In the genomic region with DNA sequence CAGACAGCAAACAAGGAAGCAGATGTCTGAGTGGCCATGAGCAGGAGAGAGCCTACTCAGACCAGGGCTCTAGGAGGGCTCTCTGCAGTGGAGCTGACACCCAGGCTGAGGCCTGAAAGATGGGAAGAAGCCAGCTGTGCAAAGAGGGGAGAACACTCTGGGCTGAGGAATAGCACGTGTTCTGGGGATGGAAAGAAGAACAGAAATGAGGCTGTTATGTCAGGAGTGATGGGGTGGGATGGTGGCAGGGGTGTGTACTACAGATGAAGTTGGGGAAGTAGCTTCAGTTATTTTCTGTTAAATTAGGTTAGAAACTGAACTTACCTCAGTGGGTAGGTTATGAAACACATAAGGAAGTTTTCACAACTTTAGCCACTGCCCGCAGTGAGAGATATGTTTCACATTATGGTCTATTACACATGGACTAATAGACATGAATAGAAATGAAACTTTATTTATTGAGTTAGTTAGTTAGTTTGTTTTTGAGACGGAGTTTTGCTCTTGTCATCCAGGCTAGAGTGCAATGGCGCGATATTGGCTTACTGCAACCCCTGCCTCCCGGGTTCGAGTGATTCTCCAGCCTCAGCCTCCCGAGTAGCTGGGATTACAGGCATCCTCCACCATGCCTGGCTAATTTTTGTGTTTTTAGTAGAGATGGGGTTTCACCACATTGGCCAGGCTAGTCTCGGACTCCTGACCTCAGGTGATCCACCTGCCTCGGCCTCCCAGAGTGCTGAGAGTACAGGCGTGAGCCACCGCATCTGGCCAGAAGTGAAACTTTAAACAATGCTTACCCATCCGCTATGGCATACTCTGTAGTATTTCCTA, we compare ENCODE assay signal across 12 cellular contexts. TPM values are rescaled to one million over a fixed set of nuclear protein-coding genes. Genes with fewer than 3 reads are reported as not detected.
A peak's percentile ranks its signal among the peaks of the same experiment; 100 is the strongest.
DNase-seq lines count a peak whose midpoint lies in the region; ATAC-seq and TF ChIP-seq lines count a peak whose summit lies in the region.
"Had no signal": no experiment of that assay in that cellular context is flagged by ENCODE, and none has a peak within 500 bp of the region (broad histone marks: within the 10 kb centered on the region; RNA-seq: fewer than 3 reads in every experiment).

No MANE protein-coding gene starts in this region.

- no peaks in the 10 kb centered on the region for H3K9me3 ChIP-seq in psoas muscle
- H3K9me3 ChIP-seq: heart left ventricle, pancreas had no signal

- H3K27ac Mint-ChIP-seq in CD14-positive monocyte, result peak overlapping the region; percentile 90 to 95 (median 92)

- no peak overlapping the region for H3K4me3 ChIP-seq in psoas muscle
- H3K4me3 ChIP-seq: heart left ventricle, pancreas had no signal

- intact Hi-C loops in CD14-positive monocyte (cut with micrococcal nuclease), result loop anchor here (2.0 to 5.0 kb wide), 4 partner anchors 46 to 169 kb away; partner anchors contain the start of gene ST3GAL4 (in 1 of the 2)
- intact Hi-C loops in psoas muscle (cut with DNase I), result loop anchor here (2.0 to 10.0 kb wide), 3 partner anchors 53 to 169 kb away; no protein-coding TSS in a partner anchor

- H3K9me3 Mint-ChIP-seq in CD14-positive monocyte, result no peaks in the 10 kb centered on the region

- peaks cover 55% of the 10 kb centered on the region for H3K4me1 Mint-ChIP-seq in CD14-positive monocyte

- H3K27ac ChIP-seq in psoas muscle, result no peak overlapping the region
- H3K27ac ChIP-seq: pancreas had no signal

- peak overlapping the region; percentile 69 to 73 for H3K4me3 Mint-ChIP-seq in CD14-positive monocyte

- no peaks in the 10 kb centered on the region for H3K27me3 Mint-ChIP-seq in CD14-positive monocyte (ENCODE audit: low read depth in 3 of 3)
- H3K27me3 Mint-ChIP-seq: CD4-positive, CD25-positive, alpha-beta regulatory T cell had no signal

- H3K36me3 ChIP-seq in psoas muscle (ENCODE audit: insufficient read depth in 1 of 2, low read depth in 1 of 2), result peaks cover 2 to 41% of the 10 kb centered on the region in 2 donors
- H3K36me3 ChIP-seq: pancreas had no signal

- TF ChIP-seq CTCF in CD14-positive monocyte (IDR thresholded peaks at IDR 0.05), result peak; percentile 13
- no peak for TF ChIP-seq CTCF in psoas muscle (IDR thresholded peaks at IDR 0.05)

- DNase-seq in CD14-positive monocyte (ENCODE audit: low spot score) (peak; percentile 60), SKM-1 treated with dmso at 0.1 percent for 144 hours (lab: John Stamatoyannopoulos, UW; ENCODE audit: unreplicated experiment) (peak; percentile 97), NCI-H2029 treated with DMSO at 0.1 percent for 48 hours (lab: John Stamatoyannopoulos, UW) (no peak), psoas muscle (no peak), NCI-H345 (lab: John Stamatoyannopoulos, UW) (no peak)
- no peak for DNase-seq in stimulated activated CD4-positive, alpha-beta T cell treated with anti-CD3 and anti-CD28 coated beads, Interleukin-4, amount 100 ng/mL, for 24 hours
- DNase-seq: CD4-positive, CD25-positive, alpha-beta regulatory T cell; stimulated activated naive CD4-positive, alpha-beta T cell treated with Interleukin-2 at 50 U/mL for 16 hours had no signal

- peaks cover 23% of the 10 kb centered on the region for H3K4me1 ChIP-seq in psoas muscle

- 91 to 95% (median 94%) methylated on average over 13 of the region's 13 CpGs for WGBS in psoas muscle, 3 donors

- H3K27me3 ChIP-seq in psoas muscle (ENCODE audit: insufficient read depth in 3 of 3, low read length in 2 of 3), result no peaks in the 10 kb centered on the region
- H3K27me3 ChIP-seq: heart left ventricle, pancreas had no signal

- ATAC-seq in GM19455 (IDR thresholded peaks at IDR 0.05; ENCODE audit: unreplicated experiment) (peak; percentile 64), HG03108 (IDR thresholded peaks at IDR 0.05; ENCODE audit: unreplicated experiment) (peak; percentile 67), psoas muscle (no peak)

- peaks cover 25 to 42% of the 10 kb centered on the region in 2 donors for H3K36me3 Mint-ChIP-seq in CD14-positive monocyte

RNA-seq across cellular contexts. Expression of gene DCPS, which starts 7.8 kb away (rescaled TPM):
- polyA plus RNA-seq in CD14-positive monocyte (10 to 100 TPM; 30.4 to 30.7 TPM), psoas muscle (10 to 100 TPM; 12.1 to 20.5 (median 15.5) TPM)
- 10 to 100 TPM; 11.8 to 16.7 (median 14.2) TPM for total RNA-seq in psoas muscle

RNA-seq across cellular contexts. Expression of gene TIRAP, which starts 28.8 kb away (rescaled TPM):
- polyA plus RNA-seq in CD14-positive monocyte (10 to 100 TPM in 1 of 2 donors, 1 to 10 TPM in 1; 7.0 to 13.8 TPM), psoas muscle (1 to 10 TPM; 3.3 to 7.9 (median 4.1) TPM)
- total RNA-seq in psoas muscle, result 1 to 10 TPM; 5.8 to 9.6 (median 6.5) TPM

RNA-seq across cellular contexts. Expression of gene FOXRED1, which starts 42.7 kb away (rescaled TPM):
- polyA plus RNA-seq in CD14-positive monocyte (10 to 100 TPM; 15.2 to 15.4 TPM), psoas muscle (10 to 100 TPM; 17.9 to 27.1 (median 18.3) TPM)
- total RNA-seq in psoas muscle, result 10 to 100 TPM; 12.3 to 27.7 (median 21.7) TPM

RNA-seq across cellular contexts. Expression of gene SRPRA, which starts 43.0 kb away (rescaled TPM):
- polyA plus RNA-seq in CD14-positive monocyte, result 10 to 100 TPM; 68.7 to 87.6 TPM
- total RNA-seq in psoas muscle, result 100 to 1,000 TPM in 1 of 4 donors, 10 to 100 TPM in 3; 54.4 to 105 (median 71.2) TPM
- 10 to 100 TPM; 48.7 to 82.2 (median 76.2) TPM for polyA plus RNA-seq in psoas muscle

RNA-seq across cellular contexts. Expression of gene ST3GAL4, which starts 43.8 kb away (rescaled TPM):
- polyA plus RNA-seq in CD14-positive monocyte, result 10 to 100 TPM in 1 of 2 donors, 1 to 10 TPM in 1; 7.8 to 10.1 TPM
- 1 to 10 TPM; 4.1 to 9.3 (median 6.3) TPM for total RNA-seq in psoas muscle
- 1 to 10 TPM; 3.5 to 4.7 (median 3.6) TPM for polyA plus RNA-seq in psoas muscle

Comparison
In these comparisons a context has a peak if more than half of its experiments do, and no peak if none do; other contexts are left out.
1. DNase-seq: peak in CD14-positive monocyte (single experiment) and SKM-1 treated with dmso at 0.1 percent for 144 hours (single experiment); none in stimulated activated CD4-positive, alpha-beta T cell treated with anti-CD3 and anti-CD28 coated beads, Interleukin-4, amount 100 ng/mL, for 24 hours (single experiment), NCI-H2029 treated with DMSO at 0.1 percent for 48 hours (single experiment), psoas muscle (0 of 2) and NCI-H345 (single experiment).
2. ATAC-seq: peak in GM19455 (single experiment) and HG03108 (single experiment); none in psoas muscle (0 of 4).